In the genomic region with DNA sequence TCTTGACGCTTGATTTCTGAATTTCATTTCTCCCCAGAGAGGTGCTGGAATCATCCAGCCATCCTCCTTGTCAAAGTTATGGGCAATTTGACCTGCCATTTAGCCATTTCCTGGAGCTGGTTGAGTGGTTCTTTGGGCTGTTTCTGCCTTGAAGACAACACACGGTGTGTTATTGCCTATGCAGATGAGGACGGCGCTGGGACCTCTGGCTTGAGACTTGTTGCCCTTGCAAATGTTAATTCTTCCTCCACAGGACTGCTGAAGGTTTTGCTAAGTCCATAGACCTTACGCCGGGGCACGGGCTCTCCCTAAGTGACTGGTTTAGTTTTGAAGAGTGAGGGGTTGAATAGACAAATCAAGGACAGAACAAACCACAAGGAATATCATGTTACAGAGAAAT, we compare ENCODE assay signal across 22 cellular contexts.
DNase-seq lines count a peak whose midpoint lies in the region; ATAC-seq and TF ChIP-seq lines count a peak whose summit lies in the region.
"Had no signal": no experiment of that assay in that cellular context is flagged by ENCODE, and none has a peak within 500 bp of the region (broad histone marks: within the 10 kb centered on the region; RNA-seq: fewer than 3 reads in every experiment).

No MANE protein-coding gene starts in this region.

- H3K4me3 ChIP-seq in endodermal cell (ENCODE audit: low read length), result no peak overlapping the region
- H3K4me3 ChIP-seq: SJSA1 had no signal

- no peaks in the 10 kb centered on the region; the same call in 1 of the 2 replicates for H3K27me3 ChIP-seq in H9 (ENCODE audit: insufficient read depth, low read length)
- no peaks in the 10 kb centered on the region for H3K27me3 ChIP-seq in endodermal cell (ENCODE audit: control insufficient read depth, insufficient read depth, low read length, poor library complexity, severe bottlenecking)
- H3K27me3 ChIP-seq: SJSA1 had no signal

- H4K8ac ChIP-seq in H9 (replicated peaks; ENCODE audit: insufficient read length, low read depth, low read length), result no peak overlapping the region

- H3K4me3 Mint-ChIP-seq in H9 (peak overlapping the region in 1 of 2 experiments; percentile 17; a peak in 1 of 5 replicates), endodermal cell (no peak overlapping the region)
- H3K4me3 Mint-ChIP-seq: CD8-positive, alpha-beta memory T cell had no signal

- H3K4ac ChIP-seq in H9 (ENCODE audit: low read depth, low read length), result no peak overlapping the region

- no peak overlapping the region for H2BK12ac ChIP-seq in H9 (ENCODE audit: insufficient read length, low read depth, low read length)

- no peaks in the 10 kb centered on the region for H3K79me1 ChIP-seq in H9 (ENCODE audit: insufficient read depth, low read depth, low read length, poor library complexity, severe bottlenecking)

- no peaks in the 10 kb centered on the region for H3K79me2 ChIP-seq in H9 (ENCODE audit: insufficient read depth, low read length)

- H2BK20ac ChIP-seq in H9 (ENCODE audit: low read depth, low read length, poor library complexity, severe bottlenecking), result no peak overlapping the region

- no peak for TF ChIP-seq CTCF in H9 (conservative IDR thresholded peaks at IDR 0.05)
- no peak for TF ChIP-seq CTCF in endodermal cell (conservative IDR thresholded peaks at IDR 0.05)
- no peak for TF ChIP-seq CTCF in RWPE1 (conservative IDR thresholded peaks at IDR 0.05; ENCODE audit: low read depth)

- H2BK15ac ChIP-seq in H9 (ENCODE audit: low read depth, low read length), result no peak overlapping the region

- H3K4me2 ChIP-seq in H9 (ENCODE audit: insufficient read depth, insufficient read length, low read length), result no peak overlapping the region

- peak overlapping the region in 1 of 3 experiments; percentile 49; a peak in 2 of 7 replicates for H3K27ac Mint-ChIP-seq in H9
- H3K27ac Mint-ChIP-seq in endodermal cell, result no peak overlapping the region
- H3K27ac Mint-ChIP-seq: CD8-positive, alpha-beta memory T cell had no signal

- DNase-seq in DMS79 (lab: John Stamatoyannopoulos, UW), result peak; percentile 36
- DNase-seq in H9, result peak; percentile 55
- peak; percentile 77 for DNase-seq in endodermal cell
- DNase-seq in iPS-NIHi7 (ENCODE audit: extremely low spot score), result peak; percentile 48
- no peak for DNase-seq in NCI-H1694 treated with DMSO at 0.1 percent for 48 hours (lab: John Stamatoyannopoulos, UW)
- DNase-seq in RWPE1 (ENCODE audit: low spot score), result no peak
- no peak for DNase-seq in Kasumi-1 (lab: John Stamatoyannopoulos, UW)
- DNase-seq: Calu3; CD8-positive, alpha-beta memory T cell; DMS153; GF-D8; MM.1S; NCI-H1048; NCI-H1417 treated with DMSO at 0.1 percent for 48 hours; NCI-H2029 treated with DMSO at 0.1 percent for 48 hours; NCI-H345; OCI-M1 had no signal

- H3K36me3 ChIP-seq in endodermal cell (ENCODE audit: control insufficient read depth, insufficient read depth, low read length), result no peaks in the 10 kb centered on the region
- H3K36me3 ChIP-seq: SJSA1 had no signal

- no peak overlapping the region for H3K14ac ChIP-seq in H9 (ENCODE audit: insufficient read depth, low read length)

- no peak overlapping the region for H2BK5ac ChIP-seq in H9 (ENCODE audit: insufficient read length, low read length)

- H4K20me1 ChIP-seq in H9 (ENCODE audit: control insufficient read depth, insufficient read depth, insufficient read length), result no peaks in the 10 kb centered on the region

- H3K9me3 Mint-ChIP-seq in H9 (peaks cover 6 to 16% of the 10 kb centered on the region in 2 experiments), endodermal cell (peaks cover 11% of the 10 kb centered on the region)

- no peak for ATAC-seq in GM18858 (IDR thresholded peaks at IDR 0.05; ENCODE audit: unreplicated experiment)
- ATAC-seq: HCT116, Right ventricle myocardium inferior had no signal

- H3K56ac ChIP-seq in H9 (ENCODE audit: insufficient read length, low read depth, low read length), result no peak overlapping the region

- H3K23me2 ChIP-seq in H9 (ENCODE audit: insufficient read length, low read depth, low read length, poor library complexity, severe bottlenecking), result no peaks in the 10 kb centered on the region

- H3K4me1 Mint-ChIP-seq in H9, result peaks cover 21 to 24% of the 10 kb centered on the region in 2 experiments
- H3K4me1 Mint-ChIP-seq in endodermal cell, result peaks cover 2% of the 10 kb centered on the region
- H3K4me1 Mint-ChIP-seq: CD8-positive, alpha-beta memory T cell had no signal

- no CpG with 5 or more reads among the region's 7 CpGs for WGBS in H9 (ENCODE audit: extremely low coverage, insufficient read length, low lambda C conversion rate)
- WGBS in endodermal cell (ENCODE audit: insufficient coverage in 1 of 2, insufficient read length in 1 of 2), 2 experiments, result 64 to 75% methylated on average over 2 to 7 of the region's 7 CpGs

- H2BK120ac ChIP-seq in H9 (ENCODE audit: low read depth, low read length, poor library complexity, severe bottlenecking), result no peak overlapping the region

- H3K27ac ChIP-seq in H9 (ENCODE audit: insufficient read length, low read depth, low read length) (no peak overlapping the region), endodermal cell (ENCODE audit: low read depth, low read length) (no peak overlapping the region), RWPE1 (no peak overlapping the region)
- H3K27ac ChIP-seq: C4-2B, SJSA1 had no signal

- H2AFZ ChIP-seq in H9 (ENCODE audit: low read length), result no peak overlapping the region

- no peak overlapping the region for H3T11ph ChIP-seq in H9 (ENCODE audit: low read length)

- no peak overlapping the region for H3K18ac ChIP-seq in H9 (ENCODE audit: insufficient read length, low read depth, low read length)

- no peak overlapping the region for H2AK5ac ChIP-seq in H9 (ENCODE audit: insufficient read length, low read length)

- H4K91ac ChIP-seq in H9 (ENCODE audit: insufficient read length, low read depth, low read length), result no peak overlapping the region

- H4K5ac ChIP-seq in H9 (ENCODE audit: insufficient read length, low read depth, low read length), result no peak overlapping the region

- H3K9ac ChIP-seq in H9 (ENCODE audit: extremely low read depth, insufficient read length, low read length) (no peak overlapping the region), endodermal cell (ENCODE audit: extremely low read depth, low read length, poor library complexity, severe bottlenecking) (no peak overlapping the region)

- H3K9me3 ChIP-seq in H9 (ENCODE audit: control insufficient read depth, low read depth, low read length) (no peaks in the 10 kb centered on the region), endodermal cell (ENCODE audit: control insufficient read depth, low read length) (peaks cover 1% of the 10 kb centered on the region)
- H3K9me3 ChIP-seq: SJSA1 had no signal

- peaks cover 10% of the 10 kb centered on the region; the same call in 1 of the 2 replicates for H3K4me1 ChIP-seq in H9 (ENCODE audit: insufficient read depth, low read length)
- no peaks in the 10 kb centered on the region for H3K4me1 ChIP-seq in endodermal cell (ENCODE audit: control insufficient read depth, insufficient read depth, low read length)
- H3K4me1 ChIP-seq: SJSA1 had no signal

- H3K36me3 Mint-ChIP-seq in H9 (ENCODE audit: insufficient read depth in 1 of 3, low read depth in 3 of 3), result peaks cover 0 to 10% (median 2%) of the 10 kb centered on the region in 3 experiments; a peak in 4 of 7 replicates
- H3K36me3 Mint-ChIP-seq in endodermal cell (ENCODE audit: low read depth), result no peaks in the 10 kb centered on the region

- H3K23ac ChIP-seq in H9 (ENCODE audit: insufficient read length, low read depth, low read length), result no peak overlapping the region

- H3K27me3 Mint-ChIP-seq in H9 (ENCODE audit: low read depth), result peaks cover 27% of the 10 kb centered on the region
- H3K27me3 Mint-ChIP-seq in endodermal cell (ENCODE audit: insufficient read depth), result peaks cover 2% of the 10 kb centered on the region

- POLR2A ChIA-PET in RWPE1 (lab: Yijun Ruan, JAX; ENCODE audit: low non-redundant PET), result no interaction called here

- CTCF ChIA-PET in RWPE1 (lab: Yijun Ruan, JAX), result interaction anchor here (0.7 kb wide), 2 partner anchors 315 to 812 kb away, joined by 8 read pairs; no protein-coding TSS in a partner anchor

Comparison
In these comparisons a context has a peak if more than half of its experiments do, and no peak if none do; other contexts are left out.
1. DNase-seq: peak in DMS79 (single experiment), H9 (single experiment), endodermal cell (single experiment) and iPS-NIHi7 (single experiment); none in NCI-H1694 treated with DMSO at 0.1 percent for 48 hours (single experiment), RWPE1 (single experiment) and Kasumi-1 (0 of 2).